Comparison of ENCODE assay signal across 21 cellular contexts in genomic region chr6:40918035-40918651, GRCh38.
"Had no signal": no experiment of that assay in that cellular context is flagged by ENCODE, and none has a peak within 500 bp of the region (broad histone marks: within the 10 kb centered on the region; RNA-seq: fewer than 3 reads in every experiment).

No MANE protein-coding gene starts in this region.

- H3K4me1 ChIP-seq: foreskin keratinocyte, right atrium auricular region, tibial nerve, uterus had no signal

- H3K27me3 ChIP-seq: foreskin keratinocyte, right atrium auricular region, tibial nerve, uterus had no signal

- H3K9me3 ChIP-seq: left ventricle myocardium inferior, right atrium auricular region, tibial nerve, uterus had no signal

- DNase-seq: activated CD4-positive, alpha-beta T cell treated with anti-CD3 and anti-CD28 coated beads, Interleukin-2, amount 10 ng/mL, durations not matched to agents 7 days and 5 days; activated CD8-positive, alpha-beta memory T cell treated with anti-CD3 and anti-CD28 coated beads, Interleukin-2, amount 50 U/mL, for 4 hours; activated naive CD4-positive, alpha-beta T cell treated with anti-CD3 and anti-CD28 coated beads for 36 hours; activated T-cell treated with anti-CD3 and anti-CD28 coated beads, Interleukin-2, amount 50 U/mL, for 4 hours; anterior cingulate cortex; brain microvascular endothelial cell; central memory CD4-positive, alpha-beta T cell; dorsolateral prefrontal cortex; foreskin keratinocyte; hippocampal formation; left ventricle myocardium inferior; mammary epithelial cell; midbrain; nucleus accumbens; stimulated activated CD4-positive, alpha-beta T cell treated with anti-CD3 and anti-CD28 coated beads, Interleukin-15, amount 100 ng/mL, for 24 hours; stimulated activated CD4-positive, alpha-beta T cell treated with anti-CD3 and anti-CD28 coated beads, Interleukin-2, amount 100 ng/mL, for 48 hours; T-helper 9 cell; uterus had no signal

- H3K4me3 ChIP-seq: dorsolateral prefrontal cortex, left ventricle myocardium inferior, right atrium auricular region, tibial nerve, uterus had no signal

- FAIRE-seq: colon had no signal

- H3K36me3 ChIP-seq: brain microvascular endothelial cell, left ventricle myocardium inferior, right atrium auricular region, tibial nerve, uterus had no signal

- H3K27ac ChIP-seq: brain microvascular endothelial cell, dorsolateral prefrontal cortex, foreskin keratinocyte, left ventricle myocardium inferior, right atrium auricular region, tibial nerve, uterus had no signal
